Comparison of ENCODE assay signal across 7 cellular contexts in the genomic region with DNA sequence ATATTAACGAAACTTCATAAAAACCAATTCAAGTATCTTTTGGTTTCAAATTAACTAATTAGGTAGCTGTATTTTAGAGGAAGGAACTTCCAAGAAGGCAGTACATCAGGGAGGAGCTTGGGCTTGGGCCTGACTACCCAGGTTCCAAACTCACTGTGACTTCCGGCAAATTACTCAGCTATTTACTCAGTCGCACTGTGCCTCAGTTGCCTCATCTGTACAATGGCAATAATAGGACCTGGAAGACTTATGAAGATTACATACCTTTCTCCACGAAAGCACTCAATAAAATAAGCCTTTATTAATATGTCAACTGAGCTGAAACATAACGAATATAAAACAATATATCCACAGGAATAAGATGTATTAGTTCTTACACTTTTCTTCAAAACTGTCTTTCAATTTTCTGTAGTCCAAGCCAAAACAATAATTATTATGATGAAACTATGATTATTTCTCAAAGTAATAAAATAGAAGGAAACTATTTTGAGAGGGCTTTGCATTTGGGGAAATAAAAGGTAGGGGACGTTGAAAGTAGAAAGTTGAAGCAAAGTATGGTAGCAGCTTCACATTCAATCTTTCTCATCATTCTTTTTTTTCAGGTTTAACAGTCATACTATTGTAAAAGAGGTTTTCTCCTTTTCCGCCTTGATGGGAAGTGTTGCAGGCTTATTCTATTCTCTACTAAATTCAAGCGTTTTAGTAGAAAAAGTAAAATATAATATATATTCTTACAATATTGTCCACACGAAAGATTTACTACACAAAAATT. TPM values are rescaled to one million over a fixed set of nuclear protein-coding genes. Genes with fewer than 3 reads are reported as not detected.
A peak's percentile ranks its signal among the peaks of the same experiment; 100 is the strongest.
DNase-seq lines count a peak whose midpoint lies in the region; ATAC-seq and TF ChIP-seq lines count a peak whose summit lies in the region.

No MANE protein-coding gene starts in this region.

- peak overlapping the region; percentile 92 for H3K27ac Mint-ChIP-seq in activated CD8-positive, alpha-beta T cell treated with anti-CD3 and anti-CD28 coated beads for 36 hours
- H3K27ac Mint-ChIP-seq in stimulated activated naive B cell treated with anti-CD40 and anti-IgM and Interleukin-4, amounts not matched to agents 10 μg/mL and 1 μg/mL and 100 μg/mL, for 72 hours: peak overlapping the region; percentile 100

- H3K4me1 ChIP-seq in iPS-15b (ENCODE audit: control insufficient read depth, insufficient read depth, low read length): no peaks in the 10 kb centered on the region

- H3K27ac ChIP-seq in HL-60 (replicated peaks): peak overlapping the region; percentile 86

- peak overlapping the region; percentile 84 for H3K4me3 Mint-ChIP-seq in activated CD8-positive, alpha-beta T cell treated with anti-CD3 and anti-CD28 coated beads for 36 hours
- peak overlapping the region; percentile 88 to 91 for H3K4me3 Mint-ChIP-seq in stimulated activated naive B cell treated with anti-CD40 and anti-IgM and Interleukin-4, amounts not matched to agents 10 μg/mL and 1 μg/mL and 100 μg/mL, for 72 hours

- no peaks in the 10 kb centered on the region for H3K9me3 ChIP-seq in iPS-15b (ENCODE audit: control insufficient read depth, insufficient read depth, low read length)

- H3K27me3 Mint-ChIP-seq in activated CD8-positive, alpha-beta T cell treated with anti-CD3 and anti-CD28 coated beads for 36 hours: peaks cover 7% of the 10 kb centered on the region
- peaks cover 8% of the 10 kb centered on the region in 2 donors for H3K27me3 Mint-ChIP-seq in stimulated activated naive B cell treated with anti-CD40 and anti-IgM and Interleukin-4, amounts not matched to agents 10 μg/mL and 1 μg/mL and 100 μg/mL, for 72 hours

- CTCF ChIA-PET in activated CD8-positive, alpha-beta T cell treated with anti-CD3 and anti-CD28 coated beads for 36 hours (lab: Charles Lee): interaction anchor here (1.3 to 2.1 kb wide), 7 partner anchors 9 to 235 kb away, joined by 3 to 7 read pairs (median 5); partner anchors contain the start of gene COMMD3

- peaks cover 14% of the 10 kb centered on the region for H3K4me1 Mint-ChIP-seq in activated CD8-positive, alpha-beta T cell treated with anti-CD3 and anti-CD28 coated beads for 36 hours (ENCODE audit: low read depth)
- H3K4me1 Mint-ChIP-seq in stimulated activated naive B cell treated with anti-CD40 and anti-IgM and Interleukin-4, amounts not matched to agents 10 μg/mL and 1 μg/mL and 100 μg/mL, for 72 hours: peaks cover 5 to 11% of the 10 kb centered on the region in 2 donors

- H3K9me3 Mint-ChIP-seq in activated CD8-positive, alpha-beta T cell treated with anti-CD3 and anti-CD28 coated beads for 36 hours: no peaks in the 10 kb centered on the region
- H3K9me3 Mint-ChIP-seq in stimulated activated naive B cell treated with anti-CD40 and anti-IgM and Interleukin-4, amounts not matched to agents 10 μg/mL and 1 μg/mL and 100 μg/mL, for 72 hours: no peaks in the 10 kb centered on the region

- DNase-seq in HL-60 (ENCODE audit: low read depth in 1 of 2, low spot score in 1 of 2): no peak
- DNase-seq in activated CD8-positive, alpha-beta T cell treated with anti-CD3 and anti-CD28 coated beads for 36 hours: no peak
- no peak for DNase-seq in stimulated activated naive B cell treated with anti-CD40 and anti-IgM and Interleukin-4, amounts not matched to agents 10 μg/mL and 1 μg/mL and 100 μg/mL, for 72 hours
- no peak for DNase-seq in stimulated activated CD4-positive, alpha-beta T cell treated with anti-CD3 and anti-CD28 coated beads, Interleukin-15, amount 100 ng/mL, for 24 hours
- DNase-seq in anterior cingulate cortex (lab: John Stamatoyannopoulos, UW): no peak

- no peaks in the 10 kb centered on the region for H3K36me3 ChIP-seq in iPS-15b (ENCODE audit: control insufficient read depth, insufficient read depth, low read length)

- POLR2A ChIA-PET in activated CD8-positive, alpha-beta T cell treated with anti-CD3 and anti-CD28 coated beads for 36 hours (lab: Charles Lee): interaction anchor here (0.8 to 1.8 kb wide), 5 partner anchors 8 to 225 kb away, joined by 3 to 13 read pairs (median 5); partner anchors contain the start of genes COMMD3 and DNAJC1

- H3K27me3 ChIP-seq in HL-60 (ENCODE audit: insufficient read depth, poor library complexity, severe bottlenecking): no peaks in the 10 kb centered on the region
- H3K27me3 ChIP-seq in iPS-15b (ENCODE audit: control insufficient read depth, insufficient read depth, low read length): peaks cover 13% of the 10 kb centered on the region

- intact Hi-C loops in activated CD8-positive, alpha-beta T cell treated with anti-CD3 and anti-CD28 coated beads for 36 hours (cut with micrococcal nuclease): loop anchor here (2.0 to 10.0 kb wide), 3 partner anchors 18 to 224 kb away; partner anchors contain the start of genes COMMD3 and DNAJC1

- peak overlapping the region; percentile 80 for H3K9ac ChIP-seq in iPS-15b (ENCODE audit: low read depth, low read length)

- ATAC-seq in activated CD8-positive, alpha-beta T cell treated with anti-CD3 and anti-CD28 coated beads for 36 hours: no peak
- no peak for ATAC-seq in stimulated activated naive B cell treated with anti-CD40 and anti-IgM and Interleukin-4, amounts not matched to agents 10 μg/mL and 1 μg/mL and 100 μg/mL, for 72 hours (replicated peaks)
- no peak for ATAC-seq in HG03457 (IDR thresholded peaks at IDR 0.05; ENCODE audit: unreplicated experiment)

- peak overlapping the region; percentile 50 for H3K4me3 ChIP-seq in HL-60 (replicated peaks; ENCODE audit: insufficient read depth, low read length)
- peak overlapping the region; percentile 87 for H3K4me3 ChIP-seq in iPS-15b (ENCODE audit: low read depth, low read length)

- peaks cover 3% of the 10 kb centered on the region for H3K36me3 Mint-ChIP-seq in activated CD8-positive, alpha-beta T cell treated with anti-CD3 and anti-CD28 coated beads for 36 hours (ENCODE audit: low read depth)
- H3K36me3 Mint-ChIP-seq in stimulated activated naive B cell treated with anti-CD40 and anti-IgM and Interleukin-4, amounts not matched to agents 10 μg/mL and 1 μg/mL and 100 μg/mL, for 72 hours: peaks cover 2 to 5% of the 10 kb centered on the region in 2 donors

- no peak for TF ChIP-seq CTCF in HL-60 (IDR thresholded peaks at IDR 0.05; ENCODE audit: insufficient read depth, low read length)
- no peak for TF ChIP-seq CTCF in activated CD8-positive, alpha-beta T cell treated with anti-CD3 and anti-CD28 coated beads for 36 hours (IDR thresholded peaks at IDR 0.05)

RNA-seq across cellular contexts. Expression of gene EBLN1, which starts 10.5 kb away (rescaled TPM):
- total RNA-seq in activated CD8-positive, alpha-beta T cell treated with anti-CD3 and anti-CD28 coated beads for 36 hours: not detected
